17 cellular contexts compared by ENCODE assay signal in the genomic region with DNA sequence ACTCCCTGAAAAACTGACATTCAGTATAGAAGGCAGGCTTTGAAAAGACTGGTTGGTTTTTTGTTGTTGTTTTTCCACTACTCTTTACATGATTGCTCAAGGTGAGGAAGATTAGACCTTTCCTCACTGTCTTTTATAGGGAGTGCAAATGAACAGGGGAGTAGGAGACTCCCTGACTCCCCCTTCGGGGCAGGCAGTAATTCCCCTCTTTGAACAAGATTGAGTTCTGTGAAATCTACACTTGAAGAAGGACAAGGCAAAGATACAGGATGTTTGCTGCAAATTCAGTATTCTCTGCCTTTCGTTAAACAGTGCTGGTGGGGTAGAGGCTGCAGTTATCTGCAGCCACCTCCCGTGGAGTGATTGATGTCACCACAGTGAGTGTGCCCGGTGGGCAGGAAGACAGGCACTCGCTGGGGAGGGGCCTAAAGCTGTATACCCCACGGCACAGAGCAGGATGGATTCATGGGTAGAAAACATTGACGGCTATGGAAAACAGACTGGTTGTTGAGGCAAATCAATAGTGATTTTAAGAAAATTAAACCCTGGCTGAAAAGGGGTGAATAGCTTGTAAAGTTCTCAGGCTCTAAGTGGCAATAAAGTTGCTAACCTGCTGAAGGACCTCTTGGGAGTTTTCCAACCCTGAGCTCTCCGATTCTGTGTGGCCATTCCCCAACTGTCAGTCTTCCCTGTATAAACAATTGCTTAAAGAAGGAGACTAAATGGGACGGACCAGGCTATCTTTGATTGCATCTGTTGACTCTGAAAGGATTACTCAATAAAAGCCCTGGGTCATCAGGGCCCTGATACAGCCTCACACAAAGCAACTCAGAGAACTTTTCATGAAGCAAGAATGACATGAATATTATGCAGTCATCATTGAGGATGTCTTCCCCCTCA.
A peak's percentile ranks its signal among the peaks of the same experiment; 100 is the strongest.
DNase-seq lines count a peak whose midpoint lies in the region; ATAC-seq and FAIRE-seq lines count a peak whose summit lies in the region.
"Had no signal": no experiment of that assay in that cellular context is flagged by ENCODE, and none has a peak within 500 bp of the region (broad histone marks: within the 10 kb centered on the region; RNA-seq: fewer than 3 reads in every experiment).

No MANE protein-coding gene starts in this region.

- no peak for FAIRE-seq in frontal cortex (lab: Jason Lieb, UNC)

- no peak overlapping the region for H3K4me3 ChIP-seq in GM23248
- H3K4me3 ChIP-seq: prostate gland, spleen had no signal

- H3F3A ChIP-seq in GM23248 (ENCODE audit: insufficient read depth): no peaks in the 10 kb centered on the region

- no peaks in the 10 kb centered on the region for H3K9me2 ChIP-seq in GM23248 (ENCODE audit: insufficient read depth)

- no peaks in the 10 kb centered on the region for H3K79me2 ChIP-seq in GM23248 (ENCODE audit: insufficient read depth)

- CTCF ChIA-PET in activated naive CD4-positive, alpha-beta T cell treated with anti-CD3 and anti-CD28 coated beads, Interleukin-2, amount 10 ng/mL, durations not matched to agents 7 days and 5 days (lab: Charles Lee): no interaction called here

- no peak overlapping the region for H2AFZ ChIP-seq in GM23248

- in situ Hi-C loops in GM23248 (cut with MboI): no loop called here

- no peak overlapping the region for H3K4me3 Mint-ChIP-seq in activated naive CD4-positive, alpha-beta T cell treated with anti-CD3 and anti-CD28 coated beads, Interleukin-2, amount 10 ng/mL, durations not matched to agents 7 days and 5 days
- H3K4me3 Mint-ChIP-seq: activated naive CD8-positive, alpha-beta T cell treated with anti-CD3 and anti-CD28 coated beads for 36 hours; stimulated activated naive CD8-positive, alpha-beta T cell treated with anti-CD3 and anti-CD28 coated beads, Interleukin-15, Interleukin-2, amounts not matched to agents 100 ng/mL and 50 ng/mL, for 24 hours had no signal

- no peaks in the 10 kb centered on the region for H3K4me1 Mint-ChIP-seq in activated naive CD4-positive, alpha-beta T cell treated with anti-CD3 and anti-CD28 coated beads, Interleukin-2, amount 10 ng/mL, durations not matched to agents 7 days and 5 days

- no peak overlapping the region for H3K9ac ChIP-seq in GM23248

- H3K27ac Mint-ChIP-seq in activated naive CD4-positive, alpha-beta T cell treated with anti-CD3 and anti-CD28 coated beads, Interleukin-2, amount 50 U/mL, for 72 hours: peak overlapping the region; percentile 22 to 40
- no peak overlapping the region for H3K27ac Mint-ChIP-seq in activated naive CD4-positive, alpha-beta T cell treated with anti-CD3 and anti-CD28 coated beads, Interleukin-2, amount 10 ng/mL, durations not matched to agents 7 days and 5 days
- H3K27ac Mint-ChIP-seq: activated naive CD8-positive, alpha-beta T cell treated with anti-CD3 and anti-CD28 coated beads for 36 hours; stimulated activated naive CD8-positive, alpha-beta T cell treated with anti-CD3 and anti-CD28 coated beads, Interleukin-15, Interleukin-2, amounts not matched to agents 100 ng/mL and 50 ng/mL, for 24 hours had no signal

- no peaks in the 10 kb centered on the region for H3K9me3 ChIP-seq in GM23248 (ENCODE audit: low read depth)
- H3K9me3 ChIP-seq: prostate gland had no signal

- no peak overlapping the region for H3K27ac ChIP-seq in GM23248
- H3K27ac ChIP-seq: prostate gland, spleen had no signal

- no peaks in the 10 kb centered on the region for H3K9me3 Mint-ChIP-seq in activated naive CD4-positive, alpha-beta T cell treated with anti-CD3 and anti-CD28 coated beads, Interleukin-2, amount 50 U/mL, for 72 hours
- H3K9me3 Mint-ChIP-seq in activated naive CD4-positive, alpha-beta T cell treated with anti-CD3 and anti-CD28 coated beads, Interleukin-2, amount 10 ng/mL, durations not matched to agents 7 days and 5 days: peaks cover 3% of the 10 kb centered on the region

- ATAC-seq in activated naive CD4-positive, alpha-beta T cell treated with anti-CD3 and anti-CD28 coated beads, Interleukin-2, amount 50 U/mL, for 72 hours: no peak
- ATAC-seq in left lobe of liver (peak; percentile 98), HG03521 (IDR thresholded peaks at IDR 0.05; ENCODE audit: unreplicated experiment) (no peak), HG03139 (IDR thresholded peaks at IDR 0.05; ENCODE audit: unreplicated experiment) (no peak)

- H3K4me2 ChIP-seq in GM23248 (ENCODE audit: unreplicated experiment): no peak overlapping the region

- no peaks in the 10 kb centered on the region for H3K27me3 Mint-ChIP-seq in activated naive CD4-positive, alpha-beta T cell treated with anti-CD3 and anti-CD28 coated beads, Interleukin-2, amount 10 ng/mL, durations not matched to agents 7 days and 5 days

- DNase-seq in activated naive CD4-positive, alpha-beta T cell treated with anti-CD3 and anti-CD28 coated beads, Interleukin-2, amount 50 U/mL, for 72 hours (ENCODE audit: low spot score in 2 of 2): no peak
- no peak for DNase-seq in activated naive CD4-positive, alpha-beta T cell treated with anti-CD3 and anti-CD28 coated beads, Interleukin-2, amount 10 ng/mL, durations not matched to agents 7 days and 5 days
- DNase-seq in NCI-H526 treated with DMSO at 0.1 percent for 48 hours (lab: John Stamatoyannopoulos, UW) (peak; percentile 12), left lobe of liver (ENCODE audit: low spot score) (no peak), GM23248 (no peak), frontal cortex (ENCODE audit: low spot score in 2 of 2) (no peak)
- DNase-seq: activated CD4-positive, alpha-beta T cell treated with anti-CD3 and anti-CD28 coated beads for 48 hours; activated naive CD8-positive, alpha-beta T cell treated with anti-CD3 and anti-CD28 coated beads for 36 hours; COR-L47; effector CD4-positive, alpha-beta T cell; NCI-H2081; SHP77 treated with DMSO at 0.1 percent for 48 hours; spleen had no signal

- 26 to 30% methylated on average over 9 of the region's 9 CpGs for WGBS in GM23248 (ENCODE audit: low coverage in 1 of 2, low lambda C conversion rate in 2 of 2, missing lambda C conversion rate in 2 of 2), 2 experiments

- H3K36me3 ChIP-seq in GM23248 (ENCODE audit: low read depth): no peaks in the 10 kb centered on the region
- H3K36me3 ChIP-seq: prostate gland, spleen had no signal

- no peaks in the 10 kb centered on the region for H3K4me1 ChIP-seq in GM23248 (ENCODE audit: insufficient read depth)
- H3K4me1 ChIP-seq: prostate gland, spleen had no signal

- no peaks in the 10 kb centered on the region; the same call in 1 of the 2 replicates for H3K27me3 ChIP-seq in GM23248 (replicated peaks; ENCODE audit: insufficient read depth)
- H3K27me3 ChIP-seq: spleen had no signal

- H3K36me3 Mint-ChIP-seq in activated naive CD4-positive, alpha-beta T cell treated with anti-CD3 and anti-CD28 coated beads, Interleukin-2, amount 50 U/mL, for 72 hours: no peaks in the 10 kb centered on the region
- no peaks in the 10 kb centered on the region for H3K36me3 Mint-ChIP-seq in activated naive CD4-positive, alpha-beta T cell treated with anti-CD3 and anti-CD28 coated beads, Interleukin-2, amount 10 ng/mL, durations not matched to agents 7 days and 5 days
- H3K36me3 Mint-ChIP-seq: activated naive CD8-positive, alpha-beta T cell treated with anti-CD3 and anti-CD28 coated beads for 36 hours had no signal

- no peaks in the 10 kb centered on the region for H4K20me1 ChIP-seq in GM23248 (ENCODE audit: insufficient read depth)
